Comparison of ENCODE assay signal across 1 cellular context in genomic region chr4:48489683-48490011, GRCh38.
TF ChIP-seq lines count a peak whose summit lies in the region.

No MANE protein-coding gene starts in this region.

TF ChIP-seq in endothelial cell of umbilical vein, 7 proteins besides CTCF, POLR2A, EP300 and RAD21 (continued from another document):
- TF ChIP-seq EZH2 (IDR thresholded peaks at IDR 0.05; ENCODE audit: borderline replicate concordance, low read depth, low read length, severe bottlenecking): no peak
